Comparison of ENCODE assay signal across 9 cellular contexts in genomic region chr10:110547139-110547761, GRCh38. TPM values are rescaled to one million over a fixed set of nuclear protein-coding genes. Genes with fewer than 3 reads are reported as not detected.
DNase-seq lines count a peak whose midpoint lies in the region; ATAC-seq and TF ChIP-seq lines count a peak whose summit lies in the region.
"Had no signal": no experiment of that assay in that cellular context is flagged by ENCODE, and none has a peak within 500 bp of the region (broad histone marks: within the 10 kb centered on the region; RNA-seq: fewer than 3 reads in every experiment).

No MANE protein-coding gene starts in this region.

- H3K9me2 ChIP-seq in HCT116 (ENCODE audit: insufficient read depth), result no peaks in the 10 kb centered on the region

- CTCF ChIA-PET in HCT116 (lab: Charles Lee), result interaction anchor here (0.6 to 2.8 kb wide), 13 partner anchors 9 to 242 kb away, joined by 3 to 19 read pairs (median 5); partner anchors contain the start of gene SMNDC1

- BruUV-seq in HCT116 (replicated peaks; lab: Mats Ljungman, UMichigan), result no TSS peak

- 11 to 12% methylated on average over 8 of the region's 8 CpGs for WGBS in tibial nerve, 2 donors

- H3K36me3 Mint-ChIP-seq in brain, result no peaks in the 10 kb centered on the region

- no peak overlapping the region for H3K4me3 Mint-ChIP-seq in brain

- peaks cover 8% of the 10 kb centered on the region for H3K4me1 Mint-ChIP-seq in brain

- H3K4me1 ChIP-seq in HCT116 (ENCODE audit: control insufficient read depth in 1 of 2, insufficient read depth in 2 of 2, low read length in 2 of 2) (peaks cover 0 to 7% of the 10 kb centered on the region in 2 experiments; a peak in 2 of 4 replicates), tibial nerve (peaks cover 0 to 7% (median 0%) of the 10 kb centered on the region in 4 donors)

- peaks cover 29% of the 10 kb centered on the region for H3K27me3 Mint-ChIP-seq in brain

- no peak overlapping the region for H3K9ac ChIP-seq in HCT116 (ENCODE audit: low read length)
- H3K9ac ChIP-seq: BLaER1 treated with 17β-estradiol and CSF1 and Interleukin-3, amounts not matched to agents 10 nM and 100 nM had no signal

- peak overlapping the region in 2 of 5 experiments; percentile 2 to 35 for H3K27ac Mint-ChIP-seq in brain

- ATAC-seq in HCT116 (peak; percentile 85), HG02870 (IDR thresholded peaks at IDR 0.05; ENCODE audit: unreplicated experiment) (no peak)

- H3K27me3 ChIP-seq in HCT116 (ENCODE audit: insufficient read depth, low read length) (no peaks in the 10 kb centered on the region), kidney epithelial cell (ENCODE audit: control insufficient read depth, insufficient read depth, low read length) (no peaks in the 10 kb centered on the region), tibial nerve (peaks cover 0 to 30% of the 10 kb centered on the region in 2 donors)
- H3K27me3 ChIP-seq: BLaER1 treated with 17β-estradiol and CSF1 and Interleukin-3, amounts not matched to agents 10 nM and 100 nM had no signal

- H3K27ac ChIP-seq in HCT116 (ENCODE audit: low read depth, low read length) (no peak overlapping the region), tibial nerve (no peak overlapping the region)
- H3K27ac ChIP-seq: BLaER1 treated with 17β-estradiol and CSF1 and Interleukin-3, amounts not matched to agents 10 nM and 100 nM had no signal

- POLR2A ChIA-PET in HCT116 (lab: Charles Lee), result interaction anchor here (0.9 to 1.6 kb wide), 3 partner anchors 25 to 242 kb away, joined by 3 to 7 read pairs (median 4); no protein-coding TSS in a partner anchor

- RAD21 ChIA-PET in HCT116 (lab: Charles Lee; ENCODE audit: low non-redundant PET in 1 of 2, low total read pairs in 2 of 2, uncharacterized antibody in 2 of 2, unreplicated experiment in 2 of 2), result interaction anchor here (0.5 to 1.2 kb wide), 5 partner anchors 51 to 241 kb away, joined by 3 to 5 read pairs (median 3); no protein-coding TSS in a partner anchor

- TF ChIP-seq POLR2A in HCT116 (IDR thresholded peaks at IDR 0.05; ENCODE audit: borderline replicate concordance, extremely low read depth, insufficient read depth, insufficient read length) (no peak), tibial nerve (IDR thresholded peaks at IDR 0.05) (no peak)

- H3K4me3 ChIP-seq in HCT116 (replicated peaks in 1 of 2; ENCODE audit: low read depth in 1 of 2, low read length in 2 of 2), result no peak overlapping the region
- no peak overlapping the region for H3K4me3 ChIP-seq in kidney epithelial cell (ENCODE audit: low read depth, low read length)
- H3K4me3 ChIP-seq in tibial nerve, result no peak overlapping the region
- H3K4me3 ChIP-seq: BLaER1 treated with 17β-estradiol and CSF1 and Interleukin-3, amounts not matched to agents 10 nM and 100 nM had no signal

- H3K36me3 ChIP-seq in HCT116 (ENCODE audit: control insufficient read depth in 1 of 2, insufficient read depth in 2 of 2, low read length in 2 of 2) (no peaks in the 10 kb centered on the region), kidney epithelial cell (ENCODE audit: control insufficient read depth, insufficient read depth, low read length) (no peaks in the 10 kb centered on the region), tibial nerve (no peaks in the 10 kb centered on the region)
- H3K36me3 ChIP-seq: BLaER1 treated with 17β-estradiol and CSF1 and Interleukin-3, amounts not matched to agents 10 nM and 100 nM had no signal

- TF ChIP-seq CTCF in HCT116 (IDR thresholded peaks at IDR 0.05 in 2 of 3, conservative IDR thresholded peaks at IDR 0.05 in 1 of 3; ENCODE audit: borderline replicate concordance in 1 of 3, insufficient read depth in 1 of 3, low read depth in 2 of 3, low read length in 2 of 3) (peak; percentile 82 to 98 (median 91)), brain (conservative IDR thresholded peaks at IDR 0.05) (peak; percentile 87), kidney epithelial cell (IDR thresholded peaks at IDR 0.05; ENCODE audit: insufficient read depth, low read length, poor library complexity, severe bottlenecking) (peak; percentile 77), tibial nerve (IDR thresholded peaks at IDR 0.05) (peak; percentile 73 to 86 (median 79))

- TF ChIP-seq EP300 in tibial nerve (IDR thresholded peaks at IDR 0.05), result peak in 1 of 2 donors; percentile 37

- H3K79me2 ChIP-seq in HCT116 (ENCODE audit: insufficient read depth, low read length), result no peaks in the 10 kb centered on the region

- intact Hi-C loops in HCT116 (cut with micrococcal nuclease), result loop anchor here (1.0 to 2.0 kb wide), 4 partner anchors 50 to 241 kb away; partner anchors contain the start of gene DUSP5

- peak overlapping the region; percentile 96 for H2AFZ ChIP-seq in HCT116 (ENCODE audit: low read depth, low read length, poor library complexity, severe bottlenecking)

- peak; percentile 98 for TF ChIP-seq RAD21 in HCT116 (IDR thresholded peaks at IDR 0.05; ENCODE audit: low read depth)

- H4K20me1 ChIP-seq in HCT116 (ENCODE audit: insufficient read depth), result no peaks in the 10 kb centered on the region
- H4K20me1 ChIP-seq: BLaER1 treated with 17β-estradiol and CSF1 and Interleukin-3, amounts not matched to agents 10 nM and 100 nM had no signal

- H3K4me2 ChIP-seq in HCT116 (ENCODE audit: low read length), result peak overlapping the region; percentile 27

- DNase-seq in NCI-H1092 treated with DMSO at 0.1 percent for 48 hours (lab: John Stamatoyannopoulos, UW) (peak; percentile 64), NCI-H1092 (lab: John Stamatoyannopoulos, UW) (no peak), HCT116 (ENCODE audit: low read depth, low spot score) (peak; percentile 66), NCI-H526 treated with DMSO at 0.1 percent for 48 hours (lab: John Stamatoyannopoulos, UW) (peak; percentile 30), kidney epithelial cell (ENCODE audit: low read depth) (no peak), tibial nerve (ENCODE audit: low spot score in 2 of 2) (no peak)

- H3K9me3 Mint-ChIP-seq in brain, result no peaks in the 10 kb centered on the region

- H3K9me3 ChIP-seq in HCT116 (ENCODE audit: control insufficient read depth in 1 of 2, insufficient read depth in 1 of 2, low read depth in 1 of 2, low read length in 2 of 2), result no peaks in the 10 kb centered on the region
- H3K9me3 ChIP-seq in tibial nerve, result no peaks in the 10 kb centered on the region

TF ChIP-seq in HCT116, 20 proteins besides CTCF, POLR2A, EP300 and RAD21:
- TF ChIP-seq CEBPB (IDR thresholded peaks at IDR 0.05; ENCODE audit: low read depth), result no peak
- TF ChIP-seq CBX3 (IDR thresholded peaks at IDR 0.05; ENCODE audit: low read depth), result 0 out of 2 replicates have a peak, but pooled peaks have one; percentile 48
- peak; percentile 28; the same call in 1 of the 2 replicates for TF ChIP-seq POLR2AphosphoS5 (IDR thresholded peaks at IDR 0.05; ENCODE audit: low read depth, low read length)
- TF ChIP-seq YY1 (IDR thresholded peaks at IDR 0.05; ENCODE audit: extremely low read depth, insufficient replicate concordance, low read depth, low read length), result peak; percentile 84
- no peak for TF ChIP-seq EZH2phosphoT487 (IDR thresholded peaks at IDR 0.05; ENCODE audit: borderline replicate concordance)

RNA-seq across cellular contexts. Expression of gene SMC3, which starts 20.2 kb away (rescaled TPM):
- total RNA-seq in HCT116 (2021; ENCODE audit: unreplicated experiment), result 64.3 TPM
- polyA plus RNA-seq in HCT116 (2012), result 18.2 and 27.6 TPM in 2 replicates
- polyA plus RNA-seq in brain (ENCODE audit: insufficient read depth, low read depth, low replicate concordance), result 24.9 TPM
- total RNA-seq in kidney epithelial cell, result 31.4 and 35.3 TPM in 2 replicates
- 10 to 100 TPM; 31.0 to 41.4 (median 33.4) TPM for total RNA-seq in tibial nerve

RNA-seq across cellular contexts. Expression of gene DUSP5, which starts 49.5 kb away (rescaled TPM):
- total RNA-seq in HCT116 (2021; ENCODE audit: unreplicated experiment) (137 TPM), kidney epithelial cell (88.4 and 103 TPM in 2 replicates), tibial nerve (10 to 100 TPM; 12.4 to 27.9 (median 23.6) TPM)
- 199 and 315 TPM in 2 replicates for polyA plus RNA-seq in HCT116 (2012)
- polyA plus RNA-seq in brain (ENCODE audit: insufficient read depth, low read depth, low replicate concordance), result 2.8 TPM

Comparison
In these comparisons a context has a peak if more than half of its experiments do, and no peak if none do; other contexts are left out.
1. DNase-seq: peak in NCI-H1092 treated with DMSO at 0.1 percent for 48 hours (single experiment), HCT116 (single experiment) and NCI-H526 treated with DMSO at 0.1 percent for 48 hours (single experiment); none in NCI-H1092 (single experiment), kidney epithelial cell (single experiment) and tibial nerve (0 of 2).
2. Peak in every context shown above with its lines, with median percentiles within 50 percentile points of each other: CTCF ChIP-seq.